8 cellular contexts compared by ENCODE assay signal in genomic region chr4:128776794-128777216, GRCh38. TPM values are rescaled to one million over a fixed set of nuclear protein-coding genes. Genes with fewer than 3 reads are reported as not detected.
DNase-seq lines count a peak whose midpoint lies in the region; ATAC-seq and TF ChIP-seq lines count a peak whose summit lies in the region.

No MANE protein-coding gene starts in this region.

- no peaks in the 10 kb centered on the region for H3F3A ChIP-seq in PC-3 (ENCODE audit: low read length, unreplicated experiment)

- H3K9me3 ChIP-seq in PC-3 (ENCODE audit: low read length) (no peaks in the 10 kb centered on the region), thoracic aorta (no peaks in the 10 kb centered on the region), vagina (no peaks in the 10 kb centered on the region)

- CTCF ChIA-PET in PC-3 (lab: Charles Lee) = interaction anchor here (0.6 kb wide), 1 partner anchor 210 kb away, joined by 3 read pairs; no protein-coding TSS in a partner anchor

- no peak overlapping the region for H3K9ac ChIP-seq in PC-3 (ENCODE audit: low read length)

- POLR2A ChIA-PET in PC-3 (lab: Charles Lee; ENCODE audit: unreplicated experiment) = no interaction called here

- no peak overlapping the region for H3K27ac ChIP-seq in PC-3 (ENCODE audit: low read length)
- no peak overlapping the region for H3K27ac ChIP-seq in thoracic aorta
- H3K27ac ChIP-seq in vagina = no peak overlapping the region

- H2AFZ ChIP-seq in PC-3 (ENCODE audit: low read length) = no peak overlapping the region

- no peaks in the 10 kb centered on the region for H3K9me2 ChIP-seq in PC-3 (replicated peaks; ENCODE audit: low read length)

- H3K4me1 ChIP-seq in PC-3 (ENCODE audit: insufficient read depth, low read length) = 0 out of 2 replicates have a peak, but pooled peaks cover 6% of the 10 kb centered on the region
- peaks cover 5 to 9% of the 10 kb centered on the region in 2 donors for H3K4me1 ChIP-seq in thoracic aorta (ENCODE audit: control insufficient read depth in 1 of 2, low read depth in 2 of 2)
- no peaks in the 10 kb centered on the region for H3K4me1 ChIP-seq in vagina

- no peak overlapping the region for H3K4me2 ChIP-seq in PC-3 (ENCODE audit: low read length)

- ATAC-seq in PC-3 = peak; percentile 80
- ATAC-seq in thoracic aorta (ENCODE audit: insufficient number of reproducible peaks, low FRiP score, low read depth) = peak; percentile 77

- H3K4me3 ChIP-seq in PC-3 (ENCODE audit: low read length) (no peak overlapping the region), fibroblast of villous mesenchyme (ENCODE audit: low read depth, low read length) (no peak overlapping the region), thoracic aorta (no peak overlapping the region), vagina (no peak overlapping the region)

- H3K79me2 ChIP-seq in PC-3 (ENCODE audit: low read length) = no peaks in the 10 kb centered on the region

- BruUV-seq in PC-3 (replicated peaks; lab: Mats Ljungman, UMichigan) = no TSS peak

- DNase-seq in NCI-H1417 (lab: John Stamatoyannopoulos, UW) (peak; percentile 5 to 71 (median 45)), NCI-H1417 treated with DMSO at 0.1 percent for 48 hours (lab: John Stamatoyannopoulos, UW) (no peak), PC-3 (peak; percentile 65), fibroblast of villous mesenchyme (ENCODE audit: low read depth) (peak; percentile 87), thoracic aorta (ENCODE audit: low spot score) (peak; percentile 40), vagina (ENCODE audit: extremely low spot score in 2 of 2) (no peak), T-helper 1 cell (no peak)
- DNase-seq in stimulated activated CD4-positive, alpha-beta T cell treated with anti-CD3 and anti-CD28 coated beads, Interleukin-15, amount 100 ng/mL, for 24 hours = no peak

- intact Hi-C loops in PC-3 (cut with micrococcal nuclease) (no loop called here), vagina (cut with DNase I) (no loop called here)

- H3K27me3 ChIP-seq in PC-3 (ENCODE audit: low read length) (no peaks in the 10 kb centered on the region), thoracic aorta (replicated peaks; ENCODE audit: insufficient read depth) (no peaks in the 10 kb centered on the region), vagina (no peaks in the 10 kb centered on the region)

- TF ChIP-seq CTCF in PC-3 (conservative IDR thresholded peaks at IDR 0.05; ENCODE audit: low read depth, low read length) = no peak
- no peak for TF ChIP-seq CTCF in fibroblast of villous mesenchyme (IDR thresholded peaks at IDR 0.05; ENCODE audit: insufficient read depth, low read depth, low read length)
- TF ChIP-seq CTCF in thoracic aorta (IDR thresholded peaks at IDR 0.05) = no peak
- TF ChIP-seq CTCF in vagina (IDR thresholded peaks at IDR 0.05) = no peak

- no peak for TF ChIP-seq POLR2A in vagina (IDR thresholded peaks at IDR 0.05)

- no peaks in the 10 kb centered on the region for H4K20me1 ChIP-seq in PC-3 (ENCODE audit: low read length)

- H3K36me3 ChIP-seq in PC-3 (ENCODE audit: low read depth, low read length) = no peaks in the 10 kb centered on the region
- no peaks in the 10 kb centered on the region for H3K36me3 ChIP-seq in thoracic aorta
- no peaks in the 10 kb centered on the region for H3K36me3 ChIP-seq in vagina

RNA-seq across cellular contexts. Expression of gene JADE1, which starts 32.7 kb away (rescaled TPM):
- total RNA-seq in PC-3 (2014; rRNA removed) (10.8 and 10.9 TPM in 2 replicates), fibroblast of villous mesenchyme (29.6 and 38.4 TPM in 2 replicates), thoracic aorta (10 to 100 TPM; 23.7 to 63.8 TPM), vagina (29.0 TPM)

Comparison
In these comparisons a context has a peak if more than half of its experiments do, and no peak if none do; other contexts are left out.
1. DNase-seq: peak in NCI-H1417 (3 of 3), PC-3 (single experiment), fibroblast of villous mesenchyme (single experiment) and thoracic aorta (single experiment); none in NCI-H1417 treated with DMSO at 0.1 percent for 48 hours (single experiment), vagina (0 of 2), T-helper 1 cell (0 of 5) and stimulated activated CD4-positive, alpha-beta T cell treated with anti-CD3 and anti-CD28 coated beads, Interleukin-15, amount 100 ng/mL, for 24 hours (single experiment).